ENCODE assay signal across 20 cellular contexts in genomic region chr13:23421596-23421995, GRCh38.
"Had no signal": no experiment of that assay in that cellular context is flagged by ENCODE, and none has a peak within 500 bp of the region (broad histone marks: within the 10 kb centered on the region; RNA-seq: fewer than 3 reads in every experiment).

No MANE protein-coding gene starts in this region.

- H3K27ac ChIP-seq: colonic mucosa, dorsolateral prefrontal cortex, esophagus squamous epithelium, gastrocnemius medialis, heart right ventricle, left lung, lower lobe of right lung had no signal

- H3K4me3 ChIP-seq: colonic mucosa, dorsolateral prefrontal cortex, esophagus squamous epithelium, gastrocnemius medialis, heart right ventricle, left lung, lower lobe of right lung had no signal

- H3K36me3 ChIP-seq: colonic mucosa, esophagus squamous epithelium, gastrocnemius medialis, heart right ventricle, left lung, lower lobe of right lung had no signal

- DNase-seq: colonic mucosa; cortex of kidney; dermis blood vessel endothelial cell; dorsolateral prefrontal cortex; effector CD4-positive, alpha-beta T cell; effector memory CD4-positive, alpha-beta T cell; esophagus squamous epithelium; foreskin fibroblast; foreskin melanocyte; gastrocnemius medialis; glutamatergic neuron; head of caudate nucleus; heart right ventricle; hippocampal formation; left cardiac atrium; left lung; left ventricle myocardium superior; lower lobe of right lung; mesendoderm; midbrain had no signal

- H3K4me1 ChIP-seq: colonic mucosa, esophagus squamous epithelium, left lung, lower lobe of right lung had no signal

- H3K9me3 ChIP-seq: colonic mucosa, esophagus squamous epithelium, gastrocnemius medialis, heart right ventricle, left lung, lower lobe of right lung had no signal

- H3K27me3 ChIP-seq: colonic mucosa, dorsolateral prefrontal cortex, esophagus squamous epithelium, gastrocnemius medialis, heart right ventricle, left lung had no signal

- ATAC-seq: gastrocnemius medialis, heart right ventricle, left cardiac atrium, left lung, left ventricle myocardium superior had no signal
